ENCODE assay signal across 9 cellular contexts in the genomic region with DNA sequence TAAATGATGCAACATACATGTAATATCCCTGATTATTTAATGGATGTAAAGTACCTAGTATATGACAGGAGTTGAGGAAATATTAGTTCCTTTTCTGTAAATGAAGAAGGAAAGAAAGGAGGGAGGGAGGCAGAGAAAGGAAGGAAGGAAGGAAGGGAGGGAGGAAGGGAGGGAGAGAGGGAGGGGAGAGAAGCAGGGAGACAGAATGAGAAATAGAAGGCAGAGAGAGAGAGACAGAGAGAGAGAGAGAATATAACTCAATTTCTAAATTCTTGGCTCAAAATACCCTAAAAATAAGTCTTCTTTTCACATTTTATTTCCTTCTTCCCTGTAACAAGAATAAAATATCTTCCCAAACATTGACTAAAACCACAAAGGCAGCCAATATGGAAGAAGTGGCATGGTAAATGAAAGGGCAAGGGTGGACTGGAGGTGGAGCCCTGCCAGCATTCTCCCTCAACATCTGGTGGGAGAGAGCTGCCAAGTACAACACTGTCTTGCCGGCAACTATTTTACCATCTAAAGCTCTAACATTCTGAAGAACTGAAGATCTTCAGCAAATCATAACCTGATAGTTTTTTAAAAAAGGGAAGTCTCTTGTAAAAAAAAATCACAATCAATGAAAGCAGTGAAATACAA.
DNase-seq lines count a peak whose midpoint lies in the region; ATAC-seq, FAIRE-seq and TF ChIP-seq lines count a peak whose summit lies in the region.
"Had no signal": no experiment of that assay in that cellular context is flagged by ENCODE, and none has a peak within 500 bp of the region (broad histone marks: within the 10 kb centered on the region; RNA-seq: fewer than 3 reads in every experiment).

No MANE protein-coding gene starts in this region.

- H3K4me3 ChIP-seq in stomach, result no peak overlapping the region

- ATAC-seq in SK-N-SH treated with all-trans-retinoic acid at 6 μM for 48 hours, result peak; percentile 88
- ATAC-seq in GM18517 (IDR thresholded peaks at IDR 0.05; ENCODE audit: unreplicated experiment), result no peak
- no peak for ATAC-seq in HG02973 (IDR thresholded peaks at IDR 0.05; ENCODE audit: unreplicated experiment)

- peaks cover 0 to 7% (median 0%) of the 10 kb centered on the region in 4 donors for H3K36me3 ChIP-seq in stomach

- no peak overlapping the region for H3K27ac ChIP-seq in stomach

- no peak for TF ChIP-seq EP300 in stomach (IDR thresholded peaks at IDR 0.05)

- FAIRE-seq in frontal cortex (lab: Jason Lieb, UNC), result peak; percentile 70

- no peaks in the 10 kb centered on the region for H3K9me3 ChIP-seq in stomach

- intact Hi-C loops in stomach (cut with DNase I; ENCODE audit: low total_unique reads), result no loop called here

- peaks cover 7 to 37% (median 27%) of the 10 kb centered on the region in 4 donors for H3K4me1 ChIP-seq in stomach

- no peak for TF ChIP-seq POLR2A in stomach (IDR thresholded peaks at IDR 0.05)

- TF ChIP-seq CTCF in stomach (IDR thresholded peaks at IDR 0.05), result no peak

- no peaks in the 10 kb centered on the region for H3K27me3 ChIP-seq in stomach

- DNase-seq in HCEC 1CT (peak; percentile 48), frontal cortex (ENCODE audit: low spot score in 2 of 2) (no peak), stomach (peak; percentile 42), cerebellar cortex (ENCODE audit: low spot score) (no peak), SIG-M5 (lab: John Stamatoyannopoulos, UW) (no peak)
- DNase-seq: activated gamma-delta T cell had no signal

- WGBS in stomach, 5 donors, result 10 to 24% (median 15%) methylated on average over 1 of the region's 1 CpG

TF ChIP-seq in SK-N-SH treated with all-trans-retinoic acid at 6 μM for 48 hours, 23 proteins besides CTCF, POLR2A, EP300 and RAD21:
- no peak for TF ChIP-seq ZFP3 (CRISPR knock-in tag; IDR thresholded peaks at IDR 0.05)
- TF ChIP-seq TCF4 (CRISPR knock-in tag; IDR thresholded peaks at IDR 0.05; ENCODE audit: borderline replicate concordance), result peak; percentile 54

Comparison
In these comparisons a context has a peak if more than half of its experiments do, and no peak if none do; other contexts are left out.
1. DNase-seq: peak in HCEC 1CT (single experiment) and stomach (single experiment); none in frontal cortex (0 of 2), cerebellar cortex (single experiment) and SIG-M5 (single experiment).